Comparison of ENCODE assay signal across 2 cellular contexts in genomic region chr15:59647085-59647484, GRCh38.
TF ChIP-seq lines count a peak whose summit lies in the region.

No MANE protein-coding gene starts in this region.

TF ChIP-seq in A549, 52 proteins besides CTCF, POLR2A, EP300 and RAD21:
- peak; percentile 47; the same call in 1 of the 2 replicates for TF ChIP-seq GATA3 (IDR thresholded peaks at IDR 0.05; ENCODE audit: borderline replicate concordance)
- TF ChIP-seq RARB (CRISPR knock-in tag; IDR thresholded peaks at IDR 0.05), result no peak
TF ChIP-seq in A549: peak in this region for 1.

TF ChIP-seq in GM23338, 12 proteins besides CTCF, POLR2A, EP300 and RAD21:
- TF ChIP-seq ZNF462 (CRISPR knock-in tag; IDR thresholded peaks at IDR 0.05) (no peak), CREB1 (CRISPR knock-in tag; IDR thresholded peaks at IDR 0.05; ENCODE audit: low read depth) (no peak), ETS1 (IDR thresholded peaks at IDR 0.05) (no peak), STAT1 (IDR thresholded peaks at IDR 0.05; ENCODE audit: unreplicated experiment) (no peak), EZH2phosphoT487 (IDR thresholded peaks at IDR 0.05; ENCODE audit: unreplicated experiment) (no peak), POLR2AphosphoS5 (IDR thresholded peaks at IDR 0.05; ENCODE audit: low read depth) (no peak), EZH2 (IDR thresholded peaks at IDR 0.05; ENCODE audit: low read depth, unreplicated experiment) (no peak), ZNF114 (CRISPR knock-in tag; IDR thresholded peaks at IDR 0.05) (no peak), REST (IDR thresholded peaks at IDR 0.05; ENCODE audit: unreplicated experiment) (no peak), JUNB (IDR thresholded peaks at IDR 0.05; ENCODE audit: unreplicated experiment) (no peak), ZNF331 (CRISPR knock-in tag; IDR thresholded peaks at IDR 0.05; ENCODE audit: low read depth) (no peak), NANOG (IDR thresholded peaks at IDR 0.05; ENCODE audit: borderline replicate concordance) (no peak)
TF ChIP-seq in GM23338: peak in this region for 0.
